In genomic region chr6:17677602-17678001, GRCh38 we compare ENCODE assay signal across 19 cellular contexts.
"Had no signal": no experiment of that assay in that cellular context is flagged by ENCODE, and none has a peak within 500 bp of the region (broad histone marks: within the 10 kb centered on the region; RNA-seq: fewer than 3 reads in every experiment).

No MANE protein-coding gene starts in this region.

- H3K9me3 ChIP-seq: lower lobe of right lung, suprapubic skin had no signal

- H3K27me3 Mint-ChIP-seq: activated naive CD8-positive, alpha-beta T cell treated with anti-CD3 and anti-CD28 coated beads for 36 hours; stimulated activated naive CD8-positive, alpha-beta T cell treated with anti-CD3 and anti-CD28 coated beads, Interleukin-15, amount 100 ng/mL, for 72 hours had no signal

- H3K4me2 ChIP-seq: hepatocyte had no signal

- H3K27me3 ChIP-seq: dorsolateral prefrontal cortex, foreskin keratinocyte, hepatocyte, suprapubic skin had no signal

- ATAC-seq: foreskin keratinocyte; left cardiac atrium; stimulated activated naive CD8-positive, alpha-beta T cell treated with anti-CD3 and anti-CD28 coated beads, Interleukin-15, amount 100 ng/mL, for 72 hours had no signal

- H3K27ac ChIP-seq: dorsolateral prefrontal cortex, epithelial cell of prostate, foreskin keratinocyte, hepatocyte, lower lobe of right lung, suprapubic skin had no signal

- H3K4me3 ChIP-seq: dorsolateral prefrontal cortex, hepatocyte, lower lobe of right lung, suprapubic skin had no signal

- H2AFZ ChIP-seq: hepatocyte had no signal

- H3K4me1 ChIP-seq: foreskin keratinocyte, suprapubic skin had no signal

- H3K9me3 Mint-ChIP-seq: activated naive CD8-positive, alpha-beta T cell treated with anti-CD3 and anti-CD28 coated beads for 36 hours; activated T-helper 1 cell treated with anti-CD3 and anti-CD28 coated beads, Interleukin-12 subunit alpha, Interleukin-12 subunit beta, Interleukin-2, Interleukin-4 antibody, amounts not matched to agents 30 ng/mL and 10 ng/mL and 1 ng/mL, durations not matched to agents 14 hours and 24 hours and 36 hours; endodermal cell; stimulated activated naive CD8-positive, alpha-beta T cell treated with anti-CD3 and anti-CD28 coated beads, Interleukin-15, amount 100 ng/mL, for 72 hours had no signal

- DNase-seq: activated naive CD4-positive, alpha-beta T cell; activated naive CD8-positive, alpha-beta T cell treated with anti-CD3 and anti-CD28 coated beads for 36 hours; amygdala; dorsolateral prefrontal cortex; endodermal cell; foreskin keratinocyte; left cardiac atrium; lower lobe of right lung; occipital lobe; retina; stimulated activated CD4-positive, alpha-beta T cell treated with anti-CD3 and anti-CD28 coated beads, Interleukin-12 subunit alpha, Interleukin-12 subunit beta, amount 100 ng/mL, for 4 hours; stimulated activated CD4-positive, alpha-beta T cell treated with anti-CD3 and anti-CD28 coated beads, Interleukin-1b, Interleukin-23, amount 100 ng/mL, for 48 hours; stimulated activated naive CD8-positive, alpha-beta T cell treated with anti-CD3 and anti-CD28 coated beads, Interleukin-15, amount 100 ng/mL, for 72 hours; T-helper 2 cell; trophoblast cell had no signal

- H3K4me3 Mint-ChIP-seq: activated naive CD8-positive, alpha-beta T cell treated with anti-CD3 and anti-CD28 coated beads for 36 hours; activated T-helper 1 cell treated with anti-CD3 and anti-CD28 coated beads, Interleukin-12 subunit alpha, Interleukin-12 subunit beta, Interleukin-2, Interleukin-4 antibody, amounts not matched to agents 30 ng/mL and 10 ng/mL and 1 ng/mL, durations not matched to agents 14 hours and 24 hours and 36 hours; endodermal cell; stimulated activated naive CD8-positive, alpha-beta T cell treated with anti-CD3 and anti-CD28 coated beads, Interleukin-15, amount 100 ng/mL, for 72 hours had no signal
